ENCODE assay signal across 15 cellular contexts in the genomic region with DNA sequence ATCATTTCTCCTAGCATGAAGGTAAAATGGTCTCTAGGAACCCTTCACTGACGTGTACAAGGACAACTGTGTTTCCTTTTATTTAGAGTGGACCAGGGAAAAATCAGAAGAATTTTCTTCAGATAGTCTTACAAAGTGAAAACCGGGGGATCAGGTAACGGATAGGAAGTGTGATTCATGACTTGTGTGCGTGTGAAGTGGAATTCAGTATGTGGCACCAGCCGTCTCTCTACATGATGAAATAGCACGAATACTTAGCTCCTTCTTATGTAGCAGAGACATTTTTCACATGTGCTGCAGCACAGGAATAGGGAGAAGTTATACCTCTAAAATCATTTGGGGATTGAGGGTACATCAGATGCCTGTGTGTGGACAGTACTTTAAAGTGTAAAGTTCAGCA.
"Had no signal": no experiment of that assay in that cellular context is flagged by ENCODE, and none has a peak within 500 bp of the region (broad histone marks: within the 10 kb centered on the region; RNA-seq: fewer than 3 reads in every experiment).

No MANE protein-coding gene starts in this region.

- FAIRE-seq: colon had no signal

- DNase-seq: activated naive CD4-positive, alpha-beta T cell treated with anti-CD3 and anti-CD28 coated beads, Interleukin-2, amount 50 U/mL, for 16 hours; adrenal gland; gastrocnemius medialis; heart right ventricle; islet precursor cell; left lung; occipital lobe; stimulated activated CD4-positive, alpha-beta T cell treated with anti-CD3 and anti-CD28 coated beads, Interleukin-4, amount 100 ng/mL, for 24 hours; stimulated activated naive CD8-positive, alpha-beta T cell treated with anti-CD3 and anti-CD28 coated beads, Interleukin-15, amount 100 ng/mL, for 72 hours; testis; upper lobe of right lung had no signal

- ATAC-seq: activated CD4-positive, CD25-positive, alpha-beta regulatory T cell treated with anti-CD3 and anti-CD28 coated beads, Interleukin-2, amount 50 U/mL, for 24 hours; gastrocnemius medialis; heart right ventricle; left lung; natural killer cell treated with Interleukin-12 subunit alpha and Interleukin-12 subunit beta and Interleukin-15 and Interleukin-18, amount 100 ng/mL, for 72 hours; sciatic nerve; stimulated activated naive CD8-positive, alpha-beta T cell treated with anti-CD3 and anti-CD28 coated beads, Interleukin-15, amount 100 ng/mL, for 72 hours; upper lobe of right lung had no signal

- H3K4me3 ChIP-seq: adrenal gland, gastrocnemius medialis, heart right ventricle, left lung, testis, upper lobe of right lung had no signal
